8 cellular contexts compared by ENCODE assay signal in genomic region chr14:89899917-89900680, GRCh38. TPM values are rescaled to one million over a fixed set of nuclear protein-coding genes. Genes with fewer than 3 reads are reported as not detected.
DNase-seq lines count a peak whose midpoint lies in the region; ATAC-seq, FAIRE-seq and TF ChIP-seq lines count a peak whose summit lies in the region.

No MANE protein-coding gene starts in this region.

- H3K4me2 ChIP-seq in HCT116 (ENCODE audit: low read length) (no peak overlapping the region), hepatocyte (no peak overlapping the region)

- no peaks in the 10 kb centered on the region for H3K9me2 ChIP-seq in HCT116 (ENCODE audit: insufficient read depth)
- H3K9me2 ChIP-seq in hepatocyte (replicated peaks; ENCODE audit: insufficient read depth): no peaks in the 10 kb centered on the region

- H3K27ac ChIP-seq in HCT116 (ENCODE audit: low read depth, low read length) (no peak overlapping the region), hepatocyte (no peak overlapping the region)

- H2AFZ ChIP-seq in HCT116 (ENCODE audit: low read depth, low read length, poor library complexity, severe bottlenecking) (no peak overlapping the region), hepatocyte (no peak overlapping the region)

- TF ChIP-seq POLR2A in HCT116 (IDR thresholded peaks at IDR 0.05; ENCODE audit: borderline replicate concordance, extremely low read depth, insufficient read depth, insufficient read length): no peak

- H3K4me3 ChIP-seq in HCT116 (replicated peaks in 1 of 2; ENCODE audit: low read depth in 1 of 2, low read length in 2 of 2) (no peak overlapping the region), hepatocyte (no peak overlapping the region)

- peak; percentile 61 for TF ChIP-seq RAD21 in HCT116 (IDR thresholded peaks at IDR 0.05; ENCODE audit: low read depth)

- peak; percentile 37 for TF ChIP-seq CTCF in D721Med (IDR thresholded peaks at IDR 0.05; ENCODE audit: insufficient read depth, missing control alignments)
- peak; percentile 40 to 73 (median 56); a peak in 4 of 6 replicates for TF ChIP-seq CTCF in HCT116 (IDR thresholded peaks at IDR 0.05 in 2 of 3, conservative IDR thresholded peaks at IDR 0.05 in 1 of 3; ENCODE audit: borderline replicate concordance in 1 of 3, insufficient read depth in 1 of 3, low read depth in 2 of 3, low read length in 2 of 3)
- peak; percentile 53 for TF ChIP-seq CTCF in hepatocyte (IDR thresholded peaks at IDR 0.05; ENCODE audit: poor library complexity)

- DNase-seq in D721Med (ENCODE audit: insufficient read length, low spot score) (no peak), HCT116 (ENCODE audit: low read depth, low spot score) (peak; percentile 13), SW480 (ENCODE audit: low spot score) (peak; percentile 44), hepatocyte (ENCODE audit: low spot score) (peak; percentile 20), DMS153 (lab: John Stamatoyannopoulos, UW) (no peak), pons (ENCODE audit: low spot score) (no peak)

- BruUV-seq in HCT116 (replicated peaks; lab: Mats Ljungman, UMichigan): no TSS peak

- intact Hi-C loops in HCT116 (cut with micrococcal nuclease): loop anchor here (1.0 to 10.0 kb wide), 4 partner anchors 723 to 1955 kb away; no protein-coding TSS in a partner anchor

- H4K20me1 ChIP-seq in HCT116 (ENCODE audit: insufficient read depth) (no peaks in the 10 kb centered on the region), hepatocyte (ENCODE audit: insufficient read depth, poor library complexity, severe bottlenecking) (no peaks in the 10 kb centered on the region)

- H3K4me1 ChIP-seq in HCT116 (ENCODE audit: control insufficient read depth in 1 of 2, insufficient read depth in 2 of 2, low read length in 2 of 2) (no peaks in the 10 kb centered on the region), hepatocyte (ENCODE audit: insufficient read depth) (no peaks in the 10 kb centered on the region)

- ATAC-seq in HCT116 (peak; percentile 85), HG02840 (IDR thresholded peaks at IDR 0.05; ENCODE audit: low FRiP score, unreplicated experiment) (no peak), GM19455 (IDR thresholded peaks at IDR 0.05; ENCODE audit: unreplicated experiment) (no peak)

- H3K9me3 ChIP-seq in HCT116 (ENCODE audit: control insufficient read depth in 1 of 2, insufficient read depth in 1 of 2, low read depth in 1 of 2, low read length in 2 of 2) (no peaks in the 10 kb centered on the region), hepatocyte (ENCODE audit: low read depth) (no peaks in the 10 kb centered on the region)

- RAD21 ChIA-PET in HCT116 (lab: Charles Lee; ENCODE audit: low non-redundant PET in 1 of 2, low total read pairs in 2 of 2, uncharacterized antibody in 2 of 2, unreplicated experiment in 2 of 2): no interaction called here

- no peak overlapping the region for H3K9ac ChIP-seq in HCT116 (ENCODE audit: low read length)

- no peak for FAIRE-seq in D721Med (lab: Jason Lieb, UNC)

- H3K79me2 ChIP-seq in HCT116 (ENCODE audit: insufficient read depth, low read length) (no peaks in the 10 kb centered on the region), hepatocyte (no peaks in the 10 kb centered on the region)

- CTCF ChIA-PET in HCT116 (lab: Charles Lee): interaction anchor here (1.4 kb wide), 1 partner anchor 859 kb away, joined by 3 read pairs; no protein-coding TSS in a partner anchor

- POLR2A ChIA-PET in HCT116 (lab: Charles Lee): no interaction called here

- H3K36me3 ChIP-seq in HCT116 (ENCODE audit: control insufficient read depth in 1 of 2, insufficient read depth in 2 of 2, low read length in 2 of 2): no peaks in the 10 kb centered on the region
- H3K36me3 ChIP-seq in hepatocyte (replicated peaks; ENCODE audit: insufficient read depth, low read depth): no peaks in the 10 kb centered on the region

- H3K27me3 ChIP-seq in HCT116 (ENCODE audit: insufficient read depth, low read length): no peaks in the 10 kb centered on the region
- H3K27me3 ChIP-seq in hepatocyte: no peaks in the 10 kb centered on the region

- 88% methylated on average over 4 of the region's 4 CpGs for WGBS in hepatocyte (ENCODE audit: low lambda C conversion rate, missing lambda C conversion rate)

TF ChIP-seq in HCT116, 20 proteins besides CTCF, POLR2A, EP300 and RAD21:
- TF ChIP-seq YY1 (IDR thresholded peaks at IDR 0.05; ENCODE audit: extremely low read depth, insufficient replicate concordance, low read depth, low read length) (no peak), EZH2 (IDR thresholded peaks at IDR 0.05) (no peak), ZFX (IDR thresholded peaks at IDR 0.05) (no peak), SIN3A (IDR thresholded peaks at IDR 0.05; ENCODE audit: low read depth) (no peak), CEBPB (IDR thresholded peaks at IDR 0.05; ENCODE audit: low read depth) (no peak), EZH2phosphoT487 (IDR thresholded peaks at IDR 0.05; ENCODE audit: borderline replicate concordance) (no peak), ZBTB33 (IDR thresholded peaks at IDR 0.05; ENCODE audit: extremely low read depth, insufficient replicate concordance, low read length) (no peak), TCF7L2 (IDR thresholded peaks at IDR 0.05; ENCODE audit: borderline replicate concordance, extremely low read depth, insufficient read depth, insufficient read length) (no peak), ELF1 (IDR thresholded peaks at IDR 0.05; ENCODE audit: borderline replicate concordance, low read depth) (no peak)
TF ChIP-seq in HCT116: peak in this region for 0.

RNA-seq across cellular contexts. Expression of gene EFCAB11, which starts 54.4 kb away (rescaled TPM):
- 18.1 TPM for total RNA-seq in HCT116 (2021; ENCODE audit: unreplicated experiment)
- polyA plus RNA-seq in HCT116 (2012): 9.6 and 14.6 TPM in 2 replicates
- total RNA-seq in hepatocyte: 8.0 and 10.8 TPM in 2 replicates
- 7.1 and 7.2 TPM in 2 replicates for polyA plus RNA-seq in hepatocyte

RNA-seq across cellular contexts. Expression of gene TDP1, which starts 55.6 kb away (rescaled TPM):
- total RNA-seq in HCT116 (2021; ENCODE audit: unreplicated experiment): 37.1 TPM
- 19.1 and 25.1 TPM in 2 replicates for polyA plus RNA-seq in HCT116 (2012)
- total RNA-seq in hepatocyte: 14.7 and 19.4 TPM in 2 replicates
- polyA plus RNA-seq in hepatocyte: 12.1 and 19.9 TPM in 2 replicates

Comparison
In these comparisons a context has a peak if more than half of its experiments do, and no peak if none do; other contexts are left out.
1. DNase-seq: peak in HCT116 (single experiment), SW480 (single experiment) and hepatocyte (single experiment); none in D721Med (single experiment), DMS153 (single experiment) and pons (single experiment).
2. Peak in every context shown above with its lines, with median percentiles within 50 percentile points of each other: CTCF ChIP-seq.